Comparison of ENCODE assay signal across 1 cellular context in genomic region chr1:185318431-185319151, GRCh38.
A peak's percentile ranks its signal among the peaks of the same experiment; 100 is the strongest.
TF ChIP-seq lines count a peak whose summit lies in the region.

No MANE protein-coding gene starts in this region.

TF ChIP-seq in K562, 482 proteins besides CTCF, POLR2A, EP300 and RAD21 (continued from another document):
- no peak for TF ChIP-seq ZNF398 (CRISPR knock-in tag; IDR thresholded peaks at IDR 0.05)
- TF ChIP-seq SMAD1 (IDR thresholded peaks at IDR 0.05; ENCODE audit: low read depth, low read length, partially characterized antibody), result no peak
- no peak for TF ChIP-seq CBX8 (IDR thresholded peaks at IDR 0.05; ENCODE audit: borderline replicate concordance, extremely low read depth, low read depth, low read length, poor library complexity, severe bottlenecking)
- no peak for TF ChIP-seq ATF4 (CRISPR knock-in tag; IDR thresholded peaks at IDR 0.05)
- TF ChIP-seq JUND (IDR thresholded peaks at IDR 0.05; ENCODE audit: borderline replicate concordance, low read depth, low read length), result no peak
- no peak for TF ChIP-seq JUND (tag; IDR thresholded peaks at IDR 0.05; ENCODE audit: borderline replicate concordance, low read depth, low read length)
- no peak for TF ChIP-seq FOS (IDR thresholded peaks at IDR 0.05; ENCODE audit: extremely low read depth, insufficient read length)
- no peak for TF ChIP-seq ZNF197 (CRISPR knock-in tag; IDR thresholded peaks at IDR 0.05; ENCODE audit: low read depth)
- no peak for TF ChIP-seq RBM39 (optimal IDR thresholded peaks at IDR 0.05; ENCODE audit: low read depth, low read length)
- no peak for TF ChIP-seq SIX5 (IDR thresholded peaks at IDR 0.05; ENCODE audit: borderline replicate concordance in 1 of 2, insufficient read depth in 1 of 2, low read depth in 1 of 2, low read length in 2 of 2)
- no peak for TF ChIP-seq MAFF (IDR thresholded peaks at IDR 0.05; ENCODE audit: low read length)
- TF ChIP-seq ZNF586 (CRISPR knock-in tag; conservative IDR thresholded peaks at IDR 0.05), result no peak
- no peak for TF ChIP-seq SRF (CRISPR knock-in tag; IDR thresholded peaks at IDR 0.05)
- no peak for TF ChIP-seq FOXP1 (CRISPR knock-in tag; IDR thresholded peaks at IDR 0.05)
- no peak for TF ChIP-seq NCOA6 (IDR thresholded peaks at IDR 0.05)
- no peak for TF ChIP-seq ESRRB (CRISPR knock-in tag; IDR thresholded peaks at IDR 0.05; ENCODE audit: borderline replicate concordance)
- TF ChIP-seq ATF1 (CRISPR knock-in tag; IDR thresholded peaks at IDR 0.05), result no peak
- no peak for TF ChIP-seq ATF1 (tag; IDR thresholded peaks at IDR 0.05)
- no peak for TF ChIP-seq UBTF (IDR thresholded peaks at IDR 0.05; ENCODE audit: borderline replicate concordance in 1 of 2, low read depth in 2 of 2, low read length in 2 of 2)
- TF ChIP-seq HDAC3 (IDR thresholded peaks at IDR 0.05; ENCODE audit: borderline replicate concordance, partially characterized antibody), result no peak
- no peak for TF ChIP-seq ZBTB49 (CRISPR knock-in tag; IDR thresholded peaks at IDR 0.05; ENCODE audit: borderline replicate concordance)
- TF ChIP-seq GTF2E2 (tag; IDR thresholded peaks at IDR 0.05), result no peak
- TF ChIP-seq ATF3 (IDR thresholded peaks at IDR 0.05), result no peak
- TF ChIP-seq ATF3 (CRISPR knock-in tag; conservative IDR thresholded peaks at IDR 0.05), result no peak
- TF ChIP-seq FOXK1 (CRISPR knock-in tag; IDR thresholded peaks at IDR 0.05; ENCODE audit: borderline replicate concordance), result 0 out of 2 replicates have a peak, but pooled peaks have one; percentile 5
